In the genomic region with DNA sequence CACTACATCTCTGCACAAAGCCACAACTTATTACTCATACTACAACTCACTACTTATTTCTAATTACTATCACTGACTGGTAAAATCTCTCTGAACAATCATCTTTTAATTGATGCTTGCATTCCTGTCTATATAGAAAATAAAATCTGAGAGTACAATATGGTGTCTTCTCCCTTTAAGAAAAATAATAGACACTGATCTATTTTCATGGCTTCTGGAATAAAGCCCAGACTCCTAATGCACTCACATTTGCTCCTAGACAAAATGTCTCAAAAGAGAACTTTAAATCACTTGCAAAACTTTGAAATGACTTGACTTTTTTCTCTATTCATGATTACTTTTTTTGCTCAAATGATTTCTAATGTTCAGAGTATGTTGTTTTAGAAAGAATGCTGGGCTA, we compare ENCODE assay signal across 16 cellular contexts.
"Had no signal": no experiment of that assay in that cellular context is flagged by ENCODE, and none has a peak within 500 bp of the region (broad histone marks: within the 10 kb centered on the region; RNA-seq: fewer than 3 reads in every experiment).

No MANE protein-coding gene starts in this region.

- H3K4me2 ChIP-seq: hepatocyte had no signal

- H3K4me1 ChIP-seq: colonic mucosa, parathyroid adenoma, testis, upper lobe of left lung had no signal

- H3K4me3 ChIP-seq: colonic mucosa, hepatocyte, stomach, testis, upper lobe of left lung had no signal

- H3K9me3 ChIP-seq: colonic mucosa, neutrophil, stomach, testis, upper lobe of left lung had no signal

- H2AFZ ChIP-seq: hepatocyte, parathyroid adenoma had no signal

- H3K36me3 ChIP-seq: colonic mucosa had no signal

- DNase-seq: activated gamma-delta T cell treated with Interleukin-2 at 50 U/mL for 16 hours; activated naive CD8-positive, alpha-beta T cell treated with anti-CD3 and anti-CD28 coated beads for 36 hours; amygdala; brain microvascular endothelial cell; central memory CD4-positive, alpha-beta T cell; colonic mucosa; erythroblast; mesendoderm; natural killer cell; stimulated activated CD4-positive, alpha-beta T cell treated with anti-CD3 and anti-CD28 coated beads, Interleukin-4, amount 100 ng/mL, for 24 hours; stomach; testis; upper lobe of left lung had no signal

- H3K27me3 ChIP-seq: brain microvascular endothelial cell, colonic mucosa, hepatocyte, neutrophil, stomach, testis, upper lobe of left lung had no signal

- H3K9ac ChIP-seq: parathyroid adenoma had no signal

- H3K27ac ChIP-seq: brain microvascular endothelial cell, colonic mucosa, hepatocyte, neutrophil, parathyroid adenoma, stomach, testis, upper lobe of left lung had no signal
